Comparison of ENCODE assay signal across 9 cellular contexts in the genomic region with DNA sequence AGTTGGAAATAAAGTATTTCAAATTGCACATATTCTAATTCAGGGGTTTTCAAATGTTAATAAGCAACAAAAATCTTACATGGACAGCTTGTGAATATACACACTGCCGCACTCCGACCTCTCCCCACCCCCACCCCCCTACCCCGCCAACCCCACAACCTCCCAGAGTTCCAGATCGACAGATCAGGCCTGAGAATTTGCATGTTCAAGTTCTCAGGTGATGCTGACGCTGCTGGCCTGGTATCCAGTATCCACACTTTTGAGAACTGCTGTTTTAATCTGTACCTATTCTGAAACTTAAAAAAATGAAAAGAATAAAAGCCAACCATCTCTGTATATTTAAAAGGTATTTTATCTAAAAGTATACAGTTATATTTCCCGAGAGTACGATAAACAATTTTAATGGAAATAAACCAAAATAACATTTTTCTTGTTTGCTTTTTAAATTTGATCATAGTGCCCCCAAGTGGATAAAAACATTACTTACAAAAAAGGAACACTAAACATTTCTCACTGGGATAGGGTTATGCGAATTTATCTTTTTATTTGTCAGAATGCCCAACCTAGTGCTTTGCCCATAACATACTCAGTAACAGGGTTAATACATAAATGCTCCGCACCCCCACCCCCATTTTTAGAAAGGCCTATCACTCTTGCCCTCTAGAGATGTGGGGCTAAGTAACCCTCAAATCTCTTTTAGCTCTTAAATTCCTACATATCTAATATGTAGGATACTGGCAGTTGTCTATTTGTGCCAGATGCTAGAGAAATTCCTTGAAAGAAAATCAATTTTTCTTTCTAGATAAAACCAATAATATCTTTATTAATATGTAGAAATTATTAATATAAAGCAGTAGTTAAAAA.
DNase-seq lines count a peak whose midpoint lies in the region; ATAC-seq and TF ChIP-seq lines count a peak whose summit lies in the region.
"Had no signal": no experiment of that assay in that cellular context is flagged by ENCODE, and none has a peak within 500 bp of the region (broad histone marks: within the 10 kb centered on the region; RNA-seq: fewer than 3 reads in every experiment).

No MANE protein-coding gene starts in this region.

- DNase-seq in NCI-H82 (lab: John Stamatoyannopoulos, UW) (peak; percentile 24), NCI-H82 treated with DMSO at 0.1 percent for 48 hours (lab: John Stamatoyannopoulos, UW; ENCODE audit: unreplicated experiment) (no peak), NCI-H526 (lab: John Stamatoyannopoulos, UW) (peak; percentile 77 to 84), esophagus muscularis mucosa (ENCODE audit: extremely low spot score) (no peak), smooth muscle cell (lab: John Stamatoyannopoulos, UW; ENCODE audit: unreplicated experiment) (no peak), posterior vena cava (ENCODE audit: low spot score) (no peak), UCSD-AML1 (lab: John Stamatoyannopoulos, UW; ENCODE audit: unreplicated experiment) (no peak)
- DNase-seq: COR-L47 had no signal

- TF ChIP-seq EP300 in esophagus muscularis mucosa (IDR thresholded peaks at IDR 0.05): no peak

- 33% methylated on average over 9 of the region's 9 CpGs for WGBS in esophagus muscularis mucosa
- 21% methylated on average over 9 of the region's 9 CpGs for WGBS in smooth muscle cell (ENCODE audit: low lambda C conversion rate)

- peak in 2 of 3 experiments; percentile 20 to 33 for TF ChIP-seq CTCF in esophagus muscularis mucosa (IDR thresholded peaks at IDR 0.05)
- TF ChIP-seq CTCF in smooth muscle cell (IDR thresholded peaks at IDR 0.05; ENCODE audit: borderline replicate concordance, insufficient read depth, poor library complexity, severe bottlenecking): peak; percentile 44

- H3K4me3 ChIP-seq in esophagus muscularis mucosa (no peak overlapping the region), smooth muscle cell (no peak overlapping the region)

- H3K4me2 ChIP-seq in smooth muscle cell: peak overlapping the region; percentile 73

- no peaks in the 10 kb centered on the region for H3K36me3 ChIP-seq in esophagus muscularis mucosa
- no peaks in the 10 kb centered on the region for H3K36me3 ChIP-seq in smooth muscle cell (ENCODE audit: low read depth)

- no peak for ATAC-seq in HG03039 (IDR thresholded peaks at IDR 0.05; ENCODE audit: unreplicated experiment)

- no peaks in the 10 kb centered on the region for H4K20me1 ChIP-seq in smooth muscle cell (ENCODE audit: low read depth)

- H3F3A ChIP-seq in smooth muscle cell (ENCODE audit: low read depth): no peaks in the 10 kb centered on the region

- H3K9me3 ChIP-seq in esophagus muscularis mucosa (no peaks in the 10 kb centered on the region), smooth muscle cell (replicated peaks; ENCODE audit: low read depth) (no peaks in the 10 kb centered on the region)

- H3K27me3 ChIP-seq in esophagus muscularis mucosa (no peaks in the 10 kb centered on the region), smooth muscle cell (ENCODE audit: low read depth) (no peaks in the 10 kb centered on the region)

- TF ChIP-seq POLR2A in esophagus muscularis mucosa (IDR thresholded peaks at IDR 0.05; ENCODE audit: low read depth): no peak

- H3K4me1 ChIP-seq in esophagus muscularis mucosa (no peaks in the 10 kb centered on the region), smooth muscle cell (ENCODE audit: low read depth) (peaks cover 6% of the 10 kb centered on the region)

- no peak overlapping the region for H2AFZ ChIP-seq in smooth muscle cell (ENCODE audit: low read depth)

- no peaks in the 10 kb centered on the region for H3K79me2 ChIP-seq in smooth muscle cell (ENCODE audit: low read depth)

- no peak overlapping the region for H3K9ac ChIP-seq in smooth muscle cell (ENCODE audit: low read depth)

- intact Hi-C loops in esophagus muscularis mucosa (cut with DNase I): no loop called here
- intact Hi-C loops in posterior vena cava (cut with DNase I): loop anchor here in 1 of 2 donors (10.0 kb wide), 1 partner anchor 318 kb away; no protein-coding TSS in a partner anchor

- no peak overlapping the region for H3K27ac ChIP-seq in esophagus muscularis mucosa (replicated peaks in 1 of 4)
- H3K27ac ChIP-seq in smooth muscle cell (ENCODE audit: low read depth): no peak overlapping the region

Comparison
In these comparisons a context has a peak if more than half of its experiments do, and no peak if none do; other contexts are left out.
1. DNase-seq: peak in NCI-H82 (single experiment) and NCI-H526 (2 of 2); none in NCI-H82 treated with DMSO at 0.1 percent for 48 hours (single experiment), esophagus muscularis mucosa (single experiment), smooth muscle cell (single experiment), posterior vena cava (single experiment) and UCSD-AML1 (single experiment).